ENCODE assay signal across 8 cellular contexts in genomic region chr6:99612551-99613397, GRCh38. TPM values are rescaled to one million over a fixed set of nuclear protein-coding genes. Genes with fewer than 3 reads are reported as not detected.
DNase-seq lines count a peak whose midpoint lies in the region; ATAC-seq, FAIRE-seq and TF ChIP-seq lines count a peak whose summit lies in the region.

No MANE protein-coding gene starts in this region.

- no peak for TF ChIP-seq RAD21 in HepG2 (CRISPR knock-in tag; IDR thresholded peaks at IDR 0.05)

- FAIRE-seq in HepG2 (lab: Jason Lieb, UNC): no peak

- CTCF ChIA-PET in HepG2 (lab: Yijun Ruan, JAX; ENCODE audit: low intra/inter-chr PET ratio, low total read pairs): no interaction called here

- TF ChIP-seq POLR2A in right lobe of liver (IDR thresholded peaks at IDR 0.05): no peak
- no peak for TF ChIP-seq POLR2A in HepG2 (IDR thresholded peaks at IDR 0.05; ENCODE audit: insufficient read depth in 1 of 2, low read depth in 2 of 2, low read length in 2 of 2)

- in situ Hi-C loops in HepG2 (cut with HindIII; ENCODE audit: extremely low pct_ligation_motif_present, low pct_unique_long_range_greater_than_20kb): no loop called here

- ATAC-seq in right lobe of liver (peak in 2 of 4 donors; percentile 20 to 26), HepG2 (no peak), GM18511 (IDR thresholded peaks at IDR 0.05; ENCODE audit: unreplicated experiment) (no peak)

- POLR2A ChIA-PET in HepG2 (lab: Yijun Ruan, JAX): no interaction called here

- TF ChIP-seq CTCF in right lobe of liver (IDR thresholded peaks at IDR 0.05) (no peak), HepG2 (CRISPR knock-in tag; IDR thresholded peaks at IDR 0.05) (no peak)

- H3K4me3 ChIP-seq in right lobe of liver (peak overlapping the region; percentile 22 to 37 (median 35)), HepG2 (replicated peaks in 1 of 3; ENCODE audit: insufficient read depth in 1 of 3, low read depth in 2 of 3, low read length in 3 of 3) (no peak overlapping the region), iPS-20b (ENCODE audit: low read length) (peak overlapping the region; percentile 47; the same call in 1 of the 2 replicates), urinary bladder (ENCODE audit: low read depth, low read length) (peak overlapping the region; percentile 46)

- WGBS in right lobe of liver (ENCODE audit: insufficient coverage, low coverage, low lambda C conversion rate, missing lambda C conversion rate): 11% methylated on average over 32 of the region's 55 CpGs
- 76% methylated on average over 55 of the region's 55 CpGs for WGBS in HepG2 (ENCODE audit: low lambda C conversion rate)
- 9% methylated on average over 55 of the region's 55 CpGs for WGBS in urinary bladder

- H3K9ac ChIP-seq in HepG2 (ENCODE audit: insufficient read depth, low read depth, low read length) (no peak overlapping the region), iPS-20b (ENCODE audit: low read depth, low read length) (no peak overlapping the region)

- H4K20me1 ChIP-seq in HepG2 (ENCODE audit: insufficient read depth, low read length): no peaks in the 10 kb centered on the region

- no peaks in the 10 kb centered on the region for H3K79me2 ChIP-seq in HepG2 (ENCODE audit: insufficient read depth, low read length)

- H3K4me1 ChIP-seq in right lobe of liver (peaks cover 0 to 20% (median 2%) of the 10 kb centered on the region in 4 donors), HepG2 (ENCODE audit: insufficient read depth, low read length) (peaks cover 6% of the 10 kb centered on the region; the same call in 1 of the 2 replicates), iPS-20b (ENCODE audit: insufficient read depth, low read length) (peaks cover 12% of the 10 kb centered on the region), urinary bladder (ENCODE audit: insufficient read depth) (peaks cover 4% of the 10 kb centered on the region)

- TF ChIP-seq EP300 in HepG2 (IDR thresholded peaks at IDR 0.05; ENCODE audit: low read depth in 2 of 2, low read length in 2 of 2) (no peak), HepG2 (CRISPR knock-in tag; IDR thresholded peaks at IDR 0.05; ENCODE audit: borderline replicate concordance) (no peak)

- intact Hi-C loops in right lobe of liver (cut with DNase I): no loop called here
- intact Hi-C loops in HepG2 (cut with micrococcal nuclease; ENCODE audit: unreplicated experiment): no loop called here

- H3K27me3 ChIP-seq in right lobe of liver (peaks cover 25 to 39% of the 10 kb centered on the region in 2 donors), HepG2 (ENCODE audit: control insufficient read depth in 1 of 2, insufficient read depth in 2 of 2, low read length in 2 of 2) (peaks cover 3 to 33% of the 10 kb centered on the region in 2 experiments; a peak in 4 of 5 replicates), iPS-20b (ENCODE audit: insufficient read depth, low read length) (peaks cover 100% of the 10 kb centered on the region)

- H3K4me2 ChIP-seq in HepG2 (ENCODE audit: low read depth, low read length): no peak overlapping the region

- H3K9me3 ChIP-seq in right lobe of liver: no peaks in the 10 kb centered on the region
- H3K9me3 ChIP-seq in HepG2 (ENCODE audit: low read length): no peaks in the 10 kb centered on the region
- H3K9me3 ChIP-seq in iPS-20b (ENCODE audit: insufficient read depth, low read depth, low read length): no peaks in the 10 kb centered on the region; the same call in 1 of the 2 replicates

- no TSS peak for BruUV-seq in HepG2 (replicated peaks; lab: Mats Ljungman, UMichigan)

- DNase-seq in right lobe of liver (no peak), HepG2 (ENCODE audit: low spot score) (no peak), NCI-H345 treated with DMSO at 0.1 percent for 48 hours (lab: John Stamatoyannopoulos, UW; ENCODE audit: unreplicated experiment) (peak; percentile 44), NCI-H1436 treated with DMSO at 0.1 percent for 48 hours (lab: John Stamatoyannopoulos, UW) (no peak), 8988T (no peak)

- no peak overlapping the region for H2AFZ ChIP-seq in HepG2 (ENCODE audit: low read length)

- H3K27ac ChIP-seq in right lobe of liver: no peak overlapping the region
- no peak overlapping the region for H3K27ac ChIP-seq in HepG2 (ENCODE audit: extremely low read length, insufficient read depth, low read length)
- H3K27ac ChIP-seq in iPS-20b (ENCODE audit: low read length): no peak overlapping the region
- H3K27ac ChIP-seq in urinary bladder (ENCODE audit: low read depth): no peak overlapping the region

- H3K36me3 ChIP-seq in right lobe of liver (no peaks in the 10 kb centered on the region), HepG2 (replicated peaks in 1 of 2; ENCODE audit: control insufficient read depth in 1 of 2, insufficient read depth in 2 of 2, low read length in 2 of 2) (no peaks in the 10 kb centered on the region), iPS-20b (ENCODE audit: insufficient read depth, low read depth, low read length) (no peaks in the 10 kb centered on the region), urinary bladder (ENCODE audit: insufficient read depth) (no peaks in the 10 kb centered on the region)

TF ChIP-seq in HepG2, 621 proteins besides CTCF, POLR2A, EP300 and RAD21 (continues in another document):
- no peak for TF ChIP-seq TFE3 (CRISPR knock-in tag; IDR thresholded peaks at IDR 0.05)
- no peak for TF ChIP-seq RFXANK (CRISPR knock-in tag; IDR thresholded peaks at IDR 0.05)

RNA-seq across cellular contexts. Expression of gene PRDM13, which starts 6.1 kb away (rescaled TPM):
- not detected for total RNA-seq in right lobe of liver
- not detected in 2 replicates for total RNA-seq in HepG2 (2016; rRNA removed; fragmentation: Illumina TruSeq; extraction: Trizol)
- total RNA-seq in HepG2 (2016; cell fraction: cytosol; rRNA removed; fragmentation: Illumina TruSeq; extraction: Trizol; ENCODE audit: low read depth): not detected in 2 replicates
- not detected in 2 replicates for total RNA-seq in HepG2 (2016; cell fraction: insoluble cytoplasmic fraction; rRNA removed; fragmentation: Illumina TruSeq; extraction: Trizol)
- not detected in 2 replicates for total RNA-seq in HepG2 (2016; cell fraction: membrane; rRNA removed; fragmentation: Illumina TruSeq; extraction: Trizol)
- not detected in 2 replicates for total RNA-seq in HepG2 (2016; cell fraction: nucleus; rRNA removed; fragmentation: Illumina TruSeq; extraction: Trizol)
- polyA plus RNA-seq in HepG2 (2011; rRNA removed): not detected in 2 replicates
- not detected in 2 replicates for polyA plus RNA-seq in HepG2 (2011; cell fraction: cytosol; rRNA removed)
- not detected in 2 replicates for polyA plus RNA-seq in HepG2 (2011; cell fraction: nucleus; rRNA removed)
- polyA plus RNA-seq in HepG2 (2012): not detected in 2 replicates
- not detected in 2 replicates for polyA plus RNA-seq in HepG2 (2016; cell fraction: cytosol; fragmentation: Illumina TruSeq; extraction: Trizol; ENCODE audit: low read depth)
- not detected in 2 replicates for polyA plus RNA-seq in HepG2 (2016; cell fraction: insoluble cytoplasmic fraction; fragmentation: Illumina TruSeq; extraction: Trizol; ENCODE audit: low read depth)
- polyA plus RNA-seq in HepG2 (2016; cell fraction: membrane; fragmentation: Illumina TruSeq; extraction: Trizol; ENCODE audit: low read depth): not detected in 2 replicates
- not detected in 2 replicates for polyA plus RNA-seq in HepG2 (2016; cell fraction: nucleus; fragmentation: Illumina TruSeq; extraction: Trizol; ENCODE audit: insufficient read depth, low read depth)
- polyA minus RNA-seq in HepG2 (2011; rRNA and poly(A)+ RNA removed; ENCODE audit: low replicate concordance): not detected in 2 replicates
- not detected in 2 replicates for polyA minus RNA-seq in HepG2 (2011; cell fraction: cytosol; rRNA and poly(A)+ RNA removed)
- polyA minus RNA-seq in HepG2 (2011; cell fraction: nucleus; rRNA and poly(A)+ RNA removed): not detected in 2 replicates
- total RNA-seq in urinary bladder: not detected
- not detected for polyA plus RNA-seq in urinary bladder

RNA-seq across cellular contexts. Expression of gene CCNC, which starts 44.3 kb away (rescaled TPM):
- total RNA-seq in right lobe of liver: 10 to 100 TPM; 30.8 to 45.5 (median 36.0) TPM
- 141 and 193 TPM in 2 replicates for total RNA-seq in HepG2 (2016; rRNA removed; fragmentation: Illumina TruSeq; extraction: Trizol)
- total RNA-seq in HepG2 (2016; cell fraction: cytosol; rRNA removed; fragmentation: Illumina TruSeq; extraction: Trizol; ENCODE audit: low read depth): 24.4 and 26.9 TPM in 2 replicates
- 140 and 194 TPM in 2 replicates for total RNA-seq in HepG2 (2016; cell fraction: insoluble cytoplasmic fraction; rRNA removed; fragmentation: Illumina TruSeq; extraction: Trizol)
- total RNA-seq in HepG2 (2016; cell fraction: membrane; rRNA removed; fragmentation: Illumina TruSeq; extraction: Trizol): 89.1 and 99.1 TPM in 2 replicates
- total RNA-seq in HepG2 (2016; cell fraction: nucleus; rRNA removed; fragmentation: Illumina TruSeq; extraction: Trizol): 88.9 and 101 TPM in 2 replicates
- 53.4 and 69.6 TPM in 2 replicates for polyA plus RNA-seq in HepG2 (2011; rRNA removed)
- polyA plus RNA-seq in HepG2 (2011; cell fraction: cytosol; rRNA removed): 22.1 and 38.1 TPM in 2 replicates
- polyA plus RNA-seq in HepG2 (2011; cell fraction: nucleus; rRNA removed): 17.7 and 42.9 TPM in 2 replicates
- polyA plus RNA-seq in HepG2 (2012): 56.6 and 63.3 TPM in 2 replicates
- 20.7 and 21.4 TPM in 2 replicates for polyA plus RNA-seq in HepG2 (2016; cell fraction: cytosol; fragmentation: Illumina TruSeq; extraction: Trizol; ENCODE audit: low read depth)
- polyA plus RNA-seq in HepG2 (2016; cell fraction: insoluble cytoplasmic fraction; fragmentation: Illumina TruSeq; extraction: Trizol; ENCODE audit: low read depth): 149 and 172 TPM in 2 replicates
- polyA plus RNA-seq in HepG2 (2016; cell fraction: membrane; fragmentation: Illumina TruSeq; extraction: Trizol; ENCODE audit: low read depth): 63.5 and 64.0 TPM in 2 replicates
- polyA plus RNA-seq in HepG2 (2016; cell fraction: nucleus; fragmentation: Illumina TruSeq; extraction: Trizol; ENCODE audit: insufficient read depth, low read depth): 118 TPM in 2 replicates
- polyA minus RNA-seq in HepG2 (2011; rRNA and poly(A)+ RNA removed; ENCODE audit: low replicate concordance): 62.2 and 83.8 TPM in 2 replicates
- 48.7 and 53.6 TPM in 2 replicates for polyA minus RNA-seq in HepG2 (2011; cell fraction: cytosol; rRNA and poly(A)+ RNA removed)
- 59.1 and 72.4 TPM in 2 replicates for polyA minus RNA-seq in HepG2 (2011; cell fraction: nucleus; rRNA and poly(A)+ RNA removed)
- total RNA-seq in urinary bladder: 106 TPM
- 22.7 TPM for polyA plus RNA-seq in urinary bladder

Comparison
In these comparisons a context has a peak if more than half of its experiments do, and no peak if none do; other contexts are left out.
1. H3K4me3 ChIP-seq: peak in right lobe of liver (3 of 3), iPS-20b (single experiment) and urinary bladder (single experiment); none in HepG2 (0 of 3).